Comparison of ENCODE assay signal across 17 cellular contexts in genomic region chr1:247337961-247338360, GRCh38.
"Had no signal": no experiment of that assay in that cellular context is flagged by ENCODE, and none has a peak within 500 bp of the region (broad histone marks: within the 10 kb centered on the region; RNA-seq: fewer than 3 reads in every experiment).

No MANE protein-coding gene starts in this region.

- H3K27me3 Mint-ChIP-seq: activated naive CD8-positive, alpha-beta T cell treated with anti-CD3 and anti-CD28 coated beads, Interleukin-2, amount 10 ng/mL, durations not matched to agents 7 days and 5 days; stimulated activated memory B cell treated with anti-CD40 and anti-IgM and Interleukin-4, amounts not matched to agents 10 μg/mL and 1 μg/mL and 100 μg/mL, for 72 hours had no signal

- H3K9me3 Mint-ChIP-seq: activated naive CD8-positive, alpha-beta T cell treated with anti-CD3 and anti-CD28 coated beads, Interleukin-2, amount 10 ng/mL, durations not matched to agents 7 days and 5 days; stimulated activated memory B cell treated with anti-CD40 and anti-IgM and Interleukin-4, amounts not matched to agents 10 μg/mL and 1 μg/mL and 100 μg/mL, for 72 hours had no signal

- H3K4me3 Mint-ChIP-seq: activated naive CD8-positive, alpha-beta T cell treated with anti-CD3 and anti-CD28 coated beads, Interleukin-2, amount 10 ng/mL, durations not matched to agents 7 days and 5 days; stimulated activated memory B cell treated with anti-CD40 and anti-IgM and Interleukin-4, amounts not matched to agents 10 μg/mL and 1 μg/mL and 100 μg/mL, for 72 hours had no signal

- H3K4me3 ChIP-seq: cardiac muscle cell, colonic mucosa, esophagus squamous epithelium, pancreas, sigmoid colon, tibial artery, vagina had no signal

- H3K27me3 ChIP-seq: cardiac muscle cell, colonic mucosa, esophagus squamous epithelium, pancreas, sigmoid colon, tibial artery, vagina had no signal

- H3K9me3 ChIP-seq: colonic mucosa, esophagus squamous epithelium, pancreas, sigmoid colon, tibial artery, vagina had no signal

- H3K27ac Mint-ChIP-seq: stimulated activated memory B cell treated with anti-CD40 and anti-IgM and Interleukin-4, amounts not matched to agents 10 μg/mL and 1 μg/mL and 100 μg/mL, for 72 hours had no signal

- ATAC-seq: activated CD4-positive, CD25-positive, alpha-beta regulatory T cell treated with anti-CD3 and anti-CD28 coated beads, Interleukin-2, amount 50 U/mL, for 24 hours; pancreas; stimulated activated memory B cell treated with anti-CD40 and anti-IgM and Interleukin-4, amounts not matched to agents 10 μg/mL and 1 μg/mL and 100 μg/mL, for 72 hours had no signal

- H3K36me3 ChIP-seq: cardiac muscle cell, colonic mucosa, pancreas, sigmoid colon, vagina had no signal

- H3K27ac ChIP-seq: cardiac muscle cell, colonic mucosa, esophagus squamous epithelium, pancreas, sigmoid colon, tibial artery, vagina had no signal

- FAIRE-seq: endothelial cell of umbilical vein, pancreas had no signal

- DNase-seq: activated CD4-positive, alpha-beta T cell treated with anti-CD3 and anti-CD28 coated beads, Interleukin-2, amount 50 U/mL, for 1 hour; activated CD8-positive, alpha-beta memory T cell treated with anti-CD3 and anti-CD28 coated beads for 24 hours; activated gamma-delta T cell treated with Interleukin-2 at 50 U/mL for 16 hours; activated naive CD8-positive, alpha-beta T cell treated with anti-CD3 and anti-CD28 coated beads, Interleukin-2, amount 10 ng/mL, durations not matched to agents 7 days and 5 days; colonic mucosa; esophagus squamous epithelium; hypothalamus; sigmoid colon; stimulated activated CD4-positive, alpha-beta T cell treated with anti-CD3 and anti-CD28 coated beads, Interleukin-2, amount 100 ng/mL, for 24 hours; T-helper 9 cell; tibial artery had no signal
